23 cellular contexts compared by ENCODE assay signal in the genomic region with DNA sequence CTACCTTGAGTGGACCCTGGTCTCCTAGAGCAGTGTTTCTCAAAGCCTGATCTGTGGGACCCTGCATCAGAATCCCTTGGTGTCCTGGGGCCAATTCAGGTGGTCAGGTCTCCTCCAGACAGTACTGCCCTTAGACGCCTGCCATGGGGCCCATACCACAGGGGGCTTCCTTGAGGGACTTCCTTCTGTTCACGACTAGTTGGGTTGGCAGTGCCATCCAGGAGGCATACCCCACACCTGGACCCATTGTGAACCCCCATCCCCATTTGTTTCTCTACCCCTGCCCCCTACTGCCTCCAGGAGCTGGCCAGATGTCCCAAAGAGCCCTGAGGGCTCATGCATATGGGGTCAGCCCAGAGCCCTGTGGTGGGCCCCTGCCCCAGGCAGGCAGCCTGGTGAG.
"Had no signal": no experiment of that assay in that cellular context is flagged by ENCODE, and none has a peak within 500 bp of the region (broad histone marks: within the 10 kb centered on the region; RNA-seq: fewer than 3 reads in every experiment).

No MANE protein-coding gene starts in this region.

- ATAC-seq: HepG2, K562, Panc1, PC-3 had no signal

- H3K36me3 Mint-ChIP-seq: IgD-negative memory B cell had no signal

- H3K4me3 Mint-ChIP-seq: IgD-negative memory B cell had no signal

- H3K9me3 ChIP-seq: SK-N-SH had no signal

- H3K4me1 Mint-ChIP-seq: IgD-negative memory B cell had no signal

- H3K9ac ChIP-seq: KMS-11, SK-N-SH had no signal

- DNase-seq: Kasumi-1, MM.1S, NCI-H1092 treated with DMSO at 0.1 percent for 48 hours, NCI-H1436, NCI-H187, NCI-H2029, NCI-H2081 treated with DMSO at 0.1 percent for 48 hours, NCI-H2171, NCI-H226, NCI-H446, NCI-H510A, NCI-H524 treated with DMSO at 0.1 percent for 48 hours, NCI-H774, PC-3, SHP77, SW 1271 had no signal

- H3K27ac Mint-ChIP-seq: IgD-negative memory B cell had no signal

- H3K4me3 ChIP-seq: K562 had no signal

- H3K4me2 ChIP-seq: KMS-11, SK-N-SH had no signal

- H3K27ac ChIP-seq: KMS-11, RWPE1 had no signal
